Comparison of ENCODE assay signal across 8 cellular contexts in the genomic region with DNA sequence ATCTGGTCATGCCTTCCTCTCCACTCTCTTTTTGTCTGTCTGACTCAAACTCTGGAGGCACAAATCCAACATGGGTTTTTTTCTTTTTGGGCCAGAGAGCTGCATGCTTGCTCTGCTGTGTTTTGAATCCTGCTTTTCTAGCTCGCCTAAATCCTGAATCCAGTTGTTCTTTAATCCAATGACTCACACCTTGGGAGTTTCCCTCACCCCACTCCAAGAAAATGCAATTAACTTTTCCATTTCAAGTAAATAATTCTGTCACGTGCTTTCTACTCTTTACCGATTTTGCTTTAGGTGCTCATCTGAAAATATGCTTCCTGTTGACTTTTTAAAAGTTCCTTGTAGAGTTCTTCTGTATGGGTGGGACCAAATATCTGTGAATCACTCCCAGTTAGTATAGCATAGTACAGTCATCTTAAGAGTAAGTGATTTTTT. TPM values are rescaled to one million over a fixed set of nuclear protein-coding genes. Genes with fewer than 3 reads are reported as not detected.
DNase-seq lines count a peak whose midpoint lies in the region; ATAC-seq and TF ChIP-seq lines count a peak whose summit lies in the region.

No MANE protein-coding gene starts in this region.

- H3K27ac Mint-ChIP-seq in brain, result peak overlapping the region in 3 of 5 experiments; percentile 26 to 82 (median 79)

- no peak overlapping the region for H3K14ac ChIP-seq in IMR-90 (replicated peaks; ENCODE audit: low read depth, low read length)

- DNase-seq in AG09319 (ENCODE audit: extremely low read depth, low read depth) (peak; percentile 67), IMR-90 (peak; percentile 97), left colon (peak in 1 of 2 donors; percentile 40), transverse colon (peak; percentile 28), UCSD-AML1 (lab: John Stamatoyannopoulos, UW; ENCODE audit: unreplicated experiment) (no peak)
- DNase-seq in central memory CD4-positive, alpha-beta T cell, result no peak
- DNase-seq in activated effector memory CD4-positive, alpha-beta T cell treated with Interleukin-2 at 50 U/mL for 16 hours, result no peak

- peak; percentile 94 for ATAC-seq in IMR-90 (ENCODE audit: low read depth)
- ATAC-seq in left colon, result peak; percentile 86

- H2AK9ac ChIP-seq in IMR-90 (replicated peaks; ENCODE audit: low read depth, low read length, poor library complexity), result no peak overlapping the region

- no peak for TF ChIP-seq RAD21 in IMR-90 (IDR thresholded peaks at IDR 0.05; ENCODE audit: low read length)

- H4K20me1 ChIP-seq in IMR-90 (ENCODE audit: insufficient read depth, low read length), result peaks cover 29% of the 10 kb centered on the region; the same call in 1 of the 2 replicates

- H2AK5ac ChIP-seq in IMR-90 (ENCODE audit: low read depth, low read length), result no peak overlapping the region

- no peak overlapping the region for H2AFZ ChIP-seq in IMR-90 (replicated peaks; ENCODE audit: low read length, poor library complexity)

- H4K91ac ChIP-seq in IMR-90 (ENCODE audit: insufficient read depth, low read depth, low read length), result no peak overlapping the region

- no peak for TF ChIP-seq EP300 in transverse colon (IDR thresholded peaks at IDR 0.05; ENCODE audit: low read depth)

- H3K4me1 ChIP-seq in IMR-90 (ENCODE audit: control insufficient read depth, insufficient read depth, low read length) (no peaks in the 10 kb centered on the region; the same call in 1 of the 2 replicates), transverse colon (peaks cover 20 to 66% (median 38%) of the 10 kb centered on the region in 4 donors)

- H3K36me3 ChIP-seq in IMR-90 (ENCODE audit: control insufficient read depth, insufficient read depth, low read length), result no peaks in the 10 kb centered on the region
- H3K36me3 ChIP-seq in transverse colon, result no peaks in the 10 kb centered on the region

- no peak overlapping the region for H4K5ac ChIP-seq in IMR-90 (ENCODE audit: low read depth, low read length)

- dilution Hi-C loops in IMR-90 (cut with HindIII; ENCODE audit: low sequenced_read_pairs, unreplicated experiment), result no loop called here

- peak overlapping the region; percentile 42 for H2BK5ac ChIP-seq in IMR-90 (ENCODE audit: low read depth, low read length, poor library complexity, severe bottlenecking)

- H3K27me3 Mint-ChIP-seq in brain, result no peaks in the 10 kb centered on the region

- in situ Hi-C loops in IMR-90 (cut with MboI; ENCODE audit: low sequenced_read_pairs), result no loop called here
- in situ Hi-C loops in transverse colon (cut with MboI; ENCODE audit: low pct_ligation_motif_present in 1 of 4, low pct_unique_long_range_greater_than_20kb in 1 of 4, low sequenced_read_pairs in 3 of 4), result no loop called here

- H3K4me3 ChIP-seq in IMR-90 (ENCODE audit: insufficient read depth, low read depth, low read length) (no peak overlapping the region), transverse colon (peak overlapping the region in 1 of 4 donors; percentile 4)

- H3K18ac ChIP-seq in IMR-90 (ENCODE audit: low read depth, low read length), result no peak overlapping the region

- no peak overlapping the region for H3K27ac ChIP-seq in IMR-90 (ENCODE audit: insufficient read depth, low read length)
- peak overlapping the region; percentile 52 to 68 (median 60) for H3K27ac ChIP-seq in transverse colon

- H2BK15ac ChIP-seq in IMR-90 (ENCODE audit: low read depth, low read length), result no peak overlapping the region

- WGBS in IMR-90 (ENCODE audit: extremely low coverage in 2 of 2, insufficient read length in 1 of 2), 2 experiments, result 0% methylated on average over 1 of the region's 3 CpGs; no CpG with 5 or more reads in 1 of the 2 experiments
- 3 to 6% methylated on average over 3 of the region's 3 CpGs for WGBS in transverse colon (ENCODE audit: low coverage in 1 of 2), 2 donors

- peaks cover 5% of the 10 kb centered on the region for H3K36me3 Mint-ChIP-seq in brain

- peaks cover 36% of the 10 kb centered on the region for H3K4me1 Mint-ChIP-seq in brain

- no peak overlapping the region for H3K9ac ChIP-seq in IMR-90 (ENCODE audit: low read depth, low read length)

- no TSS peak for BruUV-seq in IMR-90 (replicated peaks; lab: Mats Ljungman, UMichigan)

- peak overlapping the region; percentile 83 for H3K4me2 ChIP-seq in IMR-90 (ENCODE audit: low read depth, low read length)

- H3K23ac ChIP-seq in IMR-90 (ENCODE audit: low read depth, low read length), result no peak overlapping the region

- no peak overlapping the region for H3K56ac ChIP-seq in IMR-90 (ENCODE audit: extremely low read depth, insufficient read depth, low read length)

- H2BK20ac ChIP-seq in IMR-90 (ENCODE audit: low read depth, low read length), result no peak overlapping the region

- H3K9me3 Mint-ChIP-seq in brain, result peaks cover 0 to 7% (median 2%) of the 10 kb centered on the region in 5 experiments

- intact Hi-C loops in IMR-90 (cut with micrococcal nuclease) (loop anchor here (5.0 kb wide), 1 partner anchor 46 kb away; a partner anchor contains a TSS), left colon (cut with DNase I, micrococcal nuclease) (no loop called here), transverse colon (cut with DNase I; ENCODE audit: low total_unique reads) (no loop called here)

- no peaks in the 10 kb centered on the region for H3K27me3 ChIP-seq in IMR-90 (ENCODE audit: control insufficient read depth, insufficient read depth, low read length)
- no peaks in the 10 kb centered on the region for H3K27me3 ChIP-seq in transverse colon

- POLR2A ChIA-PET in IMR-90 (lab: Charles Lee; ENCODE audit: unreplicated experiment), result no interaction called here

- H4K8ac ChIP-seq in IMR-90 (ENCODE audit: low read depth in 2 of 2, low read length in 2 of 2), result no peak overlapping the region

- H3K4me3 Mint-ChIP-seq in brain, result peak overlapping the region in 3 of 5 experiments; percentile 12 to 62 (median 15)

- H3K9me1 ChIP-seq in IMR-90 (ENCODE audit: insufficient read depth, low read length), result peaks cover 11% of the 10 kb centered on the region

- CTCF ChIA-PET in IMR-90 (lab: Yijun Ruan, JAX), result no interaction called here

- peaks cover 14 to 56% of the 10 kb centered on the region in 2 experiments for H3K79me1 ChIP-seq in IMR-90 (ENCODE audit: low read depth in 1 of 2, low read length in 2 of 2)

- TF ChIP-seq POLR2A in IMR-90 (IDR thresholded peaks at IDR 0.05; ENCODE audit: low read depth, low read length), result no peak
- TF ChIP-seq POLR2A in transverse colon (IDR thresholded peaks at IDR 0.05), result no peak

- TF ChIP-seq CTCF in AG09319 (IDR thresholded peaks at IDR 0.05; ENCODE audit: low read depth, low read length) (no peak), IMR-90 (conservative IDR thresholded peaks at IDR 0.05; ENCODE audit: low read depth, low read length) (no peak), brain (conservative IDR thresholded peaks at IDR 0.05) (no peak), transverse colon (IDR thresholded peaks at IDR 0.05) (no peak)

- H3K4ac ChIP-seq in IMR-90 (ENCODE audit: low read depth, low read length), result no peak overlapping the region

- H3K9me3 ChIP-seq in IMR-90 (ENCODE audit: control insufficient read depth, insufficient read depth, low read length) (no peaks in the 10 kb centered on the region), transverse colon (no peaks in the 10 kb centered on the region)

- no peak overlapping the region for H2BK120ac ChIP-seq in IMR-90 (ENCODE audit: low read depth, low read length)

TF ChIP-seq in IMR-90, 13 proteins besides CTCF, POLR2A, EP300 and RAD21:
- no peak for TF ChIP-seq MXI1 (IDR thresholded peaks at IDR 0.05; ENCODE audit: borderline replicate concordance, low read depth, low read length)
- TF ChIP-seq, protein P1, sequence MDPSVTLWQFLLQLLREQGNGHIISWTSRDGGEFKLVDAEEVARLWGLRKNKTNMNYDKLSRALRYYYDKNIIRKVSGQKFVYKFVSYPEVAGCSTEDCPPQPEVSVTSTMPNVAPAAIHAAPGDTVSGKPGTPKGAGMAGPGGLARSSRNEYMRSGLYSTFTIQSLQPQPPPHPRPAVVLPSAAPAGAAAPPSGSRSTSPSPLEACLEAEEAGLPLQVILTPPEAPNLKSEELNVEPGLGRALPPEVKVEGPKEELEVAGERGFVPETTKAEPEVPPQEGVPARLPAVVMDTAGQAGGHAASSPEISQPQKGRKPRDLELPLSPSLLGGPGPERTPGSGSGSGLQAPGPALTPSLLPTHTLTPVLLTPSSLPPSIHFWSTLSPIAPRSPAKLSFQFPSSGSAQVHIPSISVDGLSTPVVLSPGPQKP (IDR thresholded peaks at IDR 0.05; ENCODE audit: borderline replicate concordance, low read depth, low read length), result no peak
- no peak for TF ChIP-seq MAFK (IDR thresholded peaks at IDR 0.05; ENCODE audit: low read depth, low read length)
- TF ChIP-seq NFE2L2 (IDR thresholded peaks at IDR 0.05; ENCODE audit: low read depth, low read length), result no peak
- TF ChIP-seq, protein P2, sequence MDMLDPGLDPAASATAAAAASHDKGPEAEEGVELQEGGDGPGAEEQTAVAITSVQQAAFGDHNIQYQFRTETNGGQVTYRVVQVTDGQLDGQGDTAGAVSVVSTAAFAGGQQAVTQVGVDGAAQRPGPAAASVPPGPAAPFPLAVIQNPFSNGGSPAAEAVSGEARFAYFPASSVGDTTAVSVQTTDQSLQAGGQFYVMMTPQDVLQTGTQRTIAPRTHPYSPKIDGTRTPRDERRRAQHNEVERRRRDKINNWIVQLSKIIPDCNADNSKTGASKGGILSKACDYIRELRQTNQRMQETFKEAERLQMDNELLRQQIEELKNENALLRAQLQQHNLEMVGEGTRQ (IDR thresholded peaks at IDR 0.05; ENCODE audit: low read depth, low read length), result peak; percentile 73
- no peak for TF ChIP-seq SMC3 (IDR thresholded peaks at IDR 0.05; ENCODE audit: low read depth, low read length)
- no peak for TF ChIP-seq RFX5 (IDR thresholded peaks at IDR 0.05; ENCODE audit: low read depth, low read length)
- TF ChIP-seq CHD1 (IDR thresholded peaks at IDR 0.05; ENCODE audit: low read depth, low read length), result no peak
- TF ChIP-seq MAZ (IDR thresholded peaks at IDR 0.05; ENCODE audit: borderline replicate concordance, low read depth, low read length), result no peak
- TF ChIP-seq RCOR1 (IDR thresholded peaks at IDR 0.05; ENCODE audit: insufficient replicate concordance, low read length), result no peak
- TF ChIP-seq FOS (IDR thresholded peaks at IDR 0.05; ENCODE audit: low read depth, low read length), result peak; percentile 86
- TF ChIP-seq CEBPB (IDR thresholded peaks at IDR 0.05; ENCODE audit: low read depth, low read length), result no peak
- TF ChIP-seq BHLHE40 (IDR thresholded peaks at IDR 0.05; ENCODE audit: low read depth, low read length), result peak; percentile 80

RNA-seq across cellular contexts. Expression of a gene that starts 47.6 kb away (rescaled TPM):
- total RNA-seq in IMR-90 (2012; rRNA removed), result 26.5 and 32.2 TPM in 2 replicates
- polyA plus RNA-seq in IMR-90 (2012; rRNA removed), result 14.1 and 15.5 TPM in 2 replicates
- polyA plus RNA-seq in IMR-90 (2012; cell fraction: cytosol; rRNA removed), result 5.0 and 19.4 TPM in 2 replicates
- 10.6 and 24.7 TPM in 2 replicates for polyA plus RNA-seq in IMR-90 (2012; cell fraction: nucleus; rRNA removed; ENCODE audit: low replicate concordance)
- polyA plus RNA-seq in brain (ENCODE audit: insufficient read depth, low read depth, low replicate concordance), result 4.5 TPM
- total RNA-seq in left colon, result 100 to 1,000 TPM in 1 of 2 donors, 10 to 100 TPM in 1; 75.7 to 114 TPM
- total RNA-seq in transverse colon, result 100 to 1,000 TPM; 111 to 162 (median 119) TPM

Comparison
In these comparisons a context has a peak if more than half of its experiments do, and no peak if none do; other contexts are left out.
1. DNase-seq: peak in AG09319 (single experiment), IMR-90 (single experiment) and transverse colon (single experiment); none in central memory CD4-positive, alpha-beta T cell (single experiment), UCSD-AML1 (single experiment) and activated effector memory CD4-positive, alpha-beta T cell treated with Interleukin-2 at 50 U/mL for 16 hours (single experiment).